Comparison of ENCODE assay signal across 14 cellular contexts in genomic region chr4:11487876-11488545, GRCh38. TPM values are rescaled to one million over a fixed set of nuclear protein-coding genes. Genes with fewer than 3 reads are reported as not detected.
DNase-seq lines count a peak whose midpoint lies in the region; ATAC-seq and TF ChIP-seq lines count a peak whose summit lies in the region.
"Had no signal": no experiment of that assay in that cellular context is flagged by ENCODE, and none has a peak within 500 bp of the region (broad histone marks: within the 10 kb centered on the region; RNA-seq: fewer than 3 reads in every experiment).

No MANE protein-coding gene starts in this region.

- H3K36me3 ChIP-seq in Loucy (ENCODE audit: insufficient read depth, low read length) (no peaks in the 10 kb centered on the region), RWPE2 (ENCODE audit: low read depth) (no peaks in the 10 kb centered on the region), prostate gland (no peaks in the 10 kb centered on the region)
- H3K36me3 ChIP-seq: ovary, thyroid gland had no signal

- H3K27me3 ChIP-seq in Loucy (ENCODE audit: insufficient read depth, low read length, poor library complexity, severe bottlenecking) (no peaks in the 10 kb centered on the region), RWPE2 (ENCODE audit: insufficient read depth, poor library complexity, severe bottlenecking) (no peaks in the 10 kb centered on the region), prostate gland (replicated peaks; ENCODE audit: insufficient read depth) (no peaks in the 10 kb centered on the region)
- H3K27me3 ChIP-seq: ovary, thyroid gland had no signal

- no peak for DNase-seq in Calu3
- no peak for DNase-seq in RWPE2 (ENCODE audit: low spot score)
- DNase-seq in iris pigment epithelial cell (ENCODE audit: low read depth) = peak; percentile 11
- DNase-seq in lower leg skin (ENCODE audit: low spot score in 2 of 2) = no peak
- DNase-seq in mucosa of gallbladder (ENCODE audit: low spot score) = no peak
- no peak for DNase-seq in prostate gland (ENCODE audit: low spot score)
- DNase-seq: activated B cell treated with CpG ODN at 0.5 μM for 24 hours; effector memory CD4-positive, alpha-beta T cell; ovary; thyroid gland had no signal

- H3K4me1 Mint-ChIP-seq in Calu3 (ENCODE audit: low read depth, unreplicated experiment) = peaks cover 46% of the 10 kb centered on the region
- H3K4me1 Mint-ChIP-seq: activated B cell treated with CpG ODN at 0.5 μM for 24 hours had no signal

- H3K27ac ChIP-seq in RWPE2 (ENCODE audit: poor library complexity, severe bottlenecking) (peak overlapping the region; percentile 26), prostate gland (no peak overlapping the region)
- H3K27ac ChIP-seq: ovary, RWPE1, thyroid gland had no signal

- no peaks in the 10 kb centered on the region for H4K20me1 ChIP-seq in Loucy (ENCODE audit: insufficient read depth, low read length, poor library complexity, severe bottlenecking)

- ATAC-seq in RWPE2 (ENCODE audit: low read depth) = peak; percentile 69
- no peak for ATAC-seq in GM18873 (IDR thresholded peaks at IDR 0.05; ENCODE audit: low FRiP score, unreplicated experiment)

- H3K27ac Mint-ChIP-seq in Calu3 (ENCODE audit: unreplicated experiment) = peak overlapping the region; percentile 54
- H3K27ac Mint-ChIP-seq: activated B cell treated with CpG ODN at 0.5 μM for 24 hours, IgD-negative memory B cell had no signal

- no peak overlapping the region for H3K4me3 Mint-ChIP-seq in Calu3 (ENCODE audit: low read depth, unreplicated experiment)
- H3K4me3 Mint-ChIP-seq: activated B cell treated with CpG ODN at 0.5 μM for 24 hours, IgD-negative memory B cell had no signal

- no peaks in the 10 kb centered on the region for H3K79me2 ChIP-seq in Loucy (ENCODE audit: insufficient read depth, low read length)

- H3K4me3 ChIP-seq in Loucy (ENCODE audit: low read length, poor library complexity, severe bottlenecking) = no peak overlapping the region
- H3K4me3 ChIP-seq in RWPE2 (ENCODE audit: severe bottlenecking) = no peak overlapping the region
- no peak overlapping the region for H3K4me3 ChIP-seq in lower leg skin (ENCODE audit: low read depth, poor library complexity, severe bottlenecking)
- no peak overlapping the region for H3K4me3 ChIP-seq in prostate gland
- H3K4me3 ChIP-seq: ovary, thyroid gland had no signal

- H3K9me3 ChIP-seq in Loucy (ENCODE audit: insufficient read depth, low read depth, low read length) (no peaks in the 10 kb centered on the region), RWPE2 (ENCODE audit: severe bottlenecking) (no peaks in the 10 kb centered on the region), prostate gland (no peaks in the 10 kb centered on the region)
- H3K9me3 ChIP-seq: ovary, thyroid gland had no signal

- H3K9me3 Mint-ChIP-seq in Calu3 (ENCODE audit: low read depth, unreplicated experiment) = peaks cover 3% of the 10 kb centered on the region
- H3K9me3 Mint-ChIP-seq: activated B cell treated with CpG ODN at 0.5 μM for 24 hours, IgD-negative memory B cell had no signal

- H3K27me3 Mint-ChIP-seq in Calu3 (ENCODE audit: unreplicated experiment) = no peaks in the 10 kb centered on the region
- H3K27me3 Mint-ChIP-seq: activated B cell treated with CpG ODN at 0.5 μM for 24 hours, IgD-negative memory B cell had no signal

- TF ChIP-seq CTCF in Calu3 (IDR thresholded peaks at IDR 0.05; ENCODE audit: unreplicated experiment) (no peak), Loucy (conservative IDR thresholded peaks at IDR 0.05; ENCODE audit: low read length) (no peak), RWPE2 (IDR thresholded peaks at IDR 0.05; ENCODE audit: poor library complexity, severe bottlenecking) (no peak), lower leg skin (IDR thresholded peaks at IDR 0.05) (no peak), prostate gland (IDR thresholded peaks at IDR 0.05) (no peak)

- no peak overlapping the region for H3K9ac ChIP-seq in Loucy (ENCODE audit: low read depth, low read length, poor library complexity, severe bottlenecking)

- no peak overlapping the region for H2AFZ ChIP-seq in Loucy (ENCODE audit: low read length)

- CTCF ChIA-PET in Calu3 (lab: Charles Lee) = interaction anchor here (1.0 kb wide), 1 partner anchor 17 kb away, joined by 3 read pairs; no protein-coding TSS in a partner anchor

- BruUV-seq in Calu3 (replicated peaks; lab: Mats Ljungman, UMichigan) = no TSS peak

- 24 to 26% methylated on average over 3 of the region's 3 CpGs for WGBS in lower leg skin, 2 donors
- 23% methylated on average over 3 of the region's 3 CpGs for WGBS in prostate gland

- H3F3A ChIP-seq in Loucy (ENCODE audit: low read depth) = no peaks in the 10 kb centered on the region

- intact Hi-C loops in Calu3 (cut with micrococcal nuclease; ENCODE audit: unreplicated experiment) (no loop called here), lower leg skin (cut with DNase I; ENCODE audit: low total_unique reads) (no loop called here), prostate gland (cut with DNase I) (no loop called here)

- peaks cover 34% of the 10 kb centered on the region for H3K4me1 ChIP-seq in Loucy (ENCODE audit: insufficient read depth, low read length, poor library complexity, severe bottlenecking)
- H3K4me1 ChIP-seq in RWPE2 (ENCODE audit: insufficient read depth, poor library complexity, severe bottlenecking) = peaks cover 17% of the 10 kb centered on the region
- H3K4me1 ChIP-seq in prostate gland (replicated peaks) = no peaks in the 10 kb centered on the region
- H3K4me1 ChIP-seq: thyroid gland had no signal

- TF ChIP-seq POLR2A in lower leg skin (IDR thresholded peaks at IDR 0.05) (no peak), prostate gland (IDR thresholded peaks at IDR 0.05) (no peak)

- peak overlapping the region; percentile 21 for H3K4me2 ChIP-seq in Loucy (ENCODE audit: low read depth, low read length, poor library complexity, severe bottlenecking)

- no peaks in the 10 kb centered on the region for H3K9me2 ChIP-seq in Loucy (replicated peaks; ENCODE audit: low read depth, low read length)

- H3K36me3 Mint-ChIP-seq in Calu3 (ENCODE audit: insufficient read depth, unreplicated experiment) = no peaks in the 10 kb centered on the region
- H3K36me3 Mint-ChIP-seq: IgD-negative memory B cell had no signal

RNA-seq across cellular contexts. Expression of gene HS3ST1, which starts 59.3 kb away (rescaled TPM):
- total RNA-seq in Calu3 (2022) (80.8 and 86.7 TPM in 2 replicates), lower leg skin (under 1 TPM in 3 of 4 donors, not detected in 1; 0.05 to 0.36 (median 0.21) TPM), mucosa of gallbladder (41.1 TPM), prostate gland (1 to 10 TPM; 1.5 to 6.7 TPM)
